ENCODE assay signal across 5 cellular contexts in genomic region chr7:99736667-99737066, GRCh38. TPM values are rescaled to one million over a fixed set of nuclear protein-coding genes. Genes with fewer than 3 reads are reported as not detected.
"Had no signal": no experiment of that assay in that cellular context is flagged by ENCODE, and none has a peak within 500 bp of the region (broad histone marks: within the 10 kb centered on the region; RNA-seq: fewer than 3 reads in every experiment).

No MANE protein-coding gene starts in this region.

RNA-seq across cellular contexts. Expression of gene CYP3A7, which starts 1.7 kb away (rescaled TPM):
- total RNA-seq: GM23338, H1, H9, HT-29, IMR-90 had no signal
- polyA plus RNA-seq: H1, IMR-90 had no signal

RNA-seq across cellular contexts. Expression of gene CYP3A4, which starts 47.3 kb away (rescaled TPM):
- total RNA-seq: GM23338, H1, H9, HT-29, IMR-90 had no signal
- polyA plus RNA-seq: GM23338, H1, IMR-90 had no signal

RNA-seq across cellular contexts. Expression of gene CYP3A5, which starts 56.9 kb away (rescaled TPM):
- total RNA-seq: GM23338, H1, H9, IMR-90 had no signal
- polyA plus RNA-seq: IMR-90 had no signal
